In the genomic region with DNA sequence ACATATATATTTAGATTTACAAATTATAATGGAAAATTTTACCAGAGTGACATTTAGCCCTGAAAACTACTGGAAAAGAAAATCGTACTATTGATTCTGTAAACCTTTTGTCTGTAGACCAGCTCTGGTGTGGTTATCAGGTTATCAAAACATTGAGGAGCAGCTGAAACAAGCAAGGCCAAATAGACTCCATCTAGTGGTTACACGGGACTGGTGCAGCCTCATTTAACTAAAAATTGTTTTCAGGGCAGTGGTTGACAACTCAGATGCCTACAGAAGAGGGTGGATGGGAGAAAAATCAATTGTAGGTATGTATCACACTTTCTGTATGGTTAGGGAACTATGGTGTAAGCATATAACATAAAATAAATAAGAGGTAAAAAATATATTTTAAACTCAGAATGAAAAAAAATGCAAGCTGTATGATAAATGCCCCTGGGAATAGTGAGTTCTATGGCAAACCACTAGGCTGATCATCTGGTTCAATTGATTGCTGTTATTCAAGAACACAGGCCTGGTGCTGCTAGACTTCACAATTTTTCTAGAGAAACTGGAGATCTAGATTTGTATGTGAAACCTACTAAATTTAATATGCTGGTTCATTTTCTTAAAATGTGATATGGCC, we compare ENCODE assay signal across 1 cellular context.
TF ChIP-seq lines count a peak whose summit lies in the region.

No MANE protein-coding gene starts in this region.

TF ChIP-seq in HepG2, 621 proteins besides CTCF, POLR2A, EP300 and RAD21 (continued from another document and continues in another):
- TF ChIP-seq, protein P1, sequence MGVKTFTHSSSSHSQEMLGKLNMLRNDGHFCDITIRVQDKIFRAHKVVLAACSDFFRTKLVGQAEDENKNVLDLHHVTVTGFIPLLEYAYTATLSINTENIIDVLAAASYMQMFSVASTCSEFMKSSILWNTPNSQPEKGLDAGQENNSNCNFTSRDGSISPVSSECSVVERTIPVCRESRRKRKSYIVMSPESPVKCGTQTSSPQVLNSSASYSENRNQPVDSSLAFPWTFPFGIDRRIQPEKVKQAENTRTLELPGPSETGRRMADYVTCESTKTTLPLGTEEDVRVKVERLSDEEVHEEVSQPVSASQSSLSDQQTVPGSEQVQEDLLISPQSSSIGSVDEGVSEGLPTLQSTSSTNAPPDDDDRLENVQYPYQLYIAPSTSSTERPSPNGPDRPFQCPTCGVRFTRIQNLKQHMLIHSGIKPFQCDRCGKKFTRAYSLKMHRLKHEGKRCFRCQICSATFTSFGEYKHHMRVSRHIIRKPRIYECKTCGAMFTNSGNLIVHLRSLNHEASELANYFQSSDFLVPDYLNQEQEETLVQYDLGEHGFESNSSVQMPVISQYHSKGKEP (CRISPR knock-in tag; IDR thresholded peaks at IDR 0.05), result no peak
- TF ChIP-seq REPIN1 (CRISPR knock-in tag; IDR thresholded peaks at IDR 0.05; ENCODE audit: borderline replicate concordance, low read depth), result no peak
- TF ChIP-seq IKZF1 (IDR thresholded peaks at IDR 0.05), result no peak
- no peak for TF ChIP-seq ZNF337 (CRISPR knock-in tag; IDR thresholded peaks at IDR 0.05; ENCODE audit: borderline replicate concordance, low read depth)
- no peak for TF ChIP-seq SSRP1 (CRISPR knock-in tag; IDR thresholded peaks at IDR 0.05)
- no peak; the same call in 1 of the 2 replicates for TF ChIP-seq ZNF652 (CRISPR knock-in tag; IDR thresholded peaks at IDR 0.05; ENCODE audit: borderline replicate concordance, low read depth)
- TF ChIP-seq, protein P2, sequence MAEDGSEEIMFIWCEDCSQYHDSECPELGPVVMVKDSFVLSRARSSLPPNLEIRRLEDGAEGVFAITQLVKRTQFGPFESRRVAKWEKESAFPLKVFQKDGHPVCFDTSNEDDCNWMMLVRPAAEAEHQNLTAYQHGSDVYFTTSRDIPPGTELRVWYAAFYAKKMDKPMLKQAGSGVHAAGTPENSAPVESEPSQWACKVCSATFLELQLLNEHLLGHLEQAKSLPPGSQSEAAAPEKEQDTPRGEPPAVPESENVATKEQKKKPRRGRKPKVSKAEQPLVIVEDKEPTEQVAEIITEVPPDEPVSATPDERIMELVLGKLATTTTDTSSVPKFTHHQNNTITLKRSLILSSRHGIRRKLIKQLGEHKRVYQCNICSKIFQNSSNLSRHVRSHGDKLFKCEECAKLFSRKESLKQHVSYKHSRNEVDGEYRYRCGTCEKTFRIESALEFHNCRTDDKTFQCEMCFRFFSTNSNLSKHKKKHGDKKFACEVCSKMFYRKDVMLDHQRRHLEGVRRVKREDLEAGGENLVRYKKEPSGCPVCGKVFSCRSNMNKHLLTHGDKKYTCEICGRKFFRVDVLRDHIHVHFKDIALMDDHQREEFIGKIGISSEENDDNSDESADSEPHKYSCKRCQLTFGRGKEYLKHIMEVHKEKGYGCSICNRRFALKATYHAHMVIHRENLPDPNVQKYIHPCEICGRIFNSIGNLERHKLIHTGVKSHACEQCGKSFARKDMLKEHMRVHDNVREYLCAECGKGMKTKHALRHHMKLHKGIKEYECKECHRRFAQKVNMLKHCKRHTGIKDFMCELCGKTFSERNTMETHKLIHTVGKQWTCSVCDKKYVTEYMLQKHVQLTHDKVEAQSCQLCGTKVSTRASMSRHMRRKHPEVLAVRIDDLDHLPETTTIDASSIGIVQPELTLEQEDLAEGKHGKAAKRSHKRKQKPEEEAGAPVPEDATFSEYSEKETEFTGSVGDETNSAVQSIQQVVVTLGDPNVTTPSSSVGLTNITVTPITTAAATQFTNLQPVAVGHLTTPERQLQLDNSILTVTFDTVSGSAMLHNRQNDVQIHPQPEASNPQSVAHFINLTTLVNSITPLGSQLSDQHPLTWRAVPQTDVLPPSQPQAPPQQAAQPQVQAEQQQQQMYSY (CRISPR knock-in tag; IDR thresholded peaks at IDR 0.05), result no peak
- TF ChIP-seq PRPF4 (IDR thresholded peaks at IDR 0.05; ENCODE audit: low read depth, low read length, poor library complexity, severe bottlenecking), result no peak
- 0 out of 2 replicates have a peak, but pooled peaks have one; percentile 16 for TF ChIP-seq FOXP4 (CRISPR knock-in tag; IDR thresholded peaks at IDR 0.05)
- TF ChIP-seq, protein P3, sequence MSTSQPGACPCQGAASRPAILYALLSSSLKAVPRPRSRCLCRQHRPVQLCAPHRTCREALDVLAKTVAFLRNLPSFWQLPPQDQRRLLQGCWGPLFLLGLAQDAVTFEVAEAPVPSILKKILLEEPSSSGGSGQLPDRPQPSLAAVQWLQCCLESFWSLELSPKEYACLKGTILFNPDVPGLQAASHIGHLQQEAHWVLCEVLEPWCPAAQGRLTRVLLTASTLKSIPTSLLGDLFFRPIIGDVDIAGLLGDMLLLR (CRISPR knock-in tag; IDR thresholded peaks at IDR 0.05), result no peak
- TF ChIP-seq ATF1 (CRISPR knock-in tag; IDR thresholded peaks at IDR 0.05), result no peak
- TF ChIP-seq XRCC5 (optimal IDR thresholded peaks at IDR 0.05; ENCODE audit: low read length), result peak; percentile 32
- TF ChIP-seq MAFK (conservative IDR thresholded peaks at IDR 0.05 in 1 of 2, IDR thresholded peaks at IDR 0.05 in 1 of 2; ENCODE audit: low read length in 2 of 2), result no peak
- no peak for TF ChIP-seq ZNF598 (CRISPR knock-in tag; IDR thresholded peaks at IDR 0.05; ENCODE audit: borderline replicate concordance)
- no peak for TF ChIP-seq ZNF224 (CRISPR knock-in tag; IDR thresholded peaks at IDR 0.05)
- no peak for TF ChIP-seq FOXO1 (CRISPR knock-in tag; IDR thresholded peaks at IDR 0.05)
- no peak for TF ChIP-seq ZNF800 (CRISPR knock-in tag; IDR thresholded peaks at IDR 0.05)
- TF ChIP-seq HOXA9 (CRISPR knock-in tag; IDR thresholded peaks at IDR 0.05; ENCODE audit: borderline replicate concordance), result no peak
- TF ChIP-seq KMT2B (CRISPR knock-in tag; IDR thresholded peaks at IDR 0.05), result no peak
- no peak for TF ChIP-seq HOXA7 (CRISPR knock-in tag; IDR thresholded peaks at IDR 0.05)
- no peak for TF ChIP-seq ZNF282 (IDR thresholded peaks at IDR 0.05; ENCODE audit: partially characterized antibody)
- TF ChIP-seq ZNF691 (CRISPR knock-in tag; IDR thresholded peaks at IDR 0.05; ENCODE audit: borderline replicate concordance, low read depth), result no peak
- no peak for TF ChIP-seq TFDP1 (CRISPR knock-in tag; IDR thresholded peaks at IDR 0.05; ENCODE audit: borderline replicate concordance)
- TF ChIP-seq NFYC (CRISPR knock-in tag; IDR thresholded peaks at IDR 0.05), result no peak
- no peak for TF ChIP-seq SUZ12 (IDR thresholded peaks at IDR 0.05; ENCODE audit: low read depth, low read length)
- TF ChIP-seq HMG20A (CRISPR knock-in tag; IDR thresholded peaks at IDR 0.05; ENCODE audit: borderline replicate concordance), result 0 out of 2 replicates have a peak, but pooled peaks have one; percentile 32
- TF ChIP-seq ZNF343 (CRISPR knock-in tag; IDR thresholded peaks at IDR 0.05), result no peak
- no peak for TF ChIP-seq NFE2L1 (CRISPR knock-in tag; IDR thresholded peaks at IDR 0.05; ENCODE audit: borderline replicate concordance)
- TF ChIP-seq ZBTB7B (CRISPR knock-in tag; IDR thresholded peaks at IDR 0.05), result no peak
- TF ChIP-seq ZNF446 (CRISPR knock-in tag; IDR thresholded peaks at IDR 0.05), result no peak
- no peak for TF ChIP-seq ZNF761 (CRISPR knock-in tag; conservative IDR thresholded peaks at IDR 0.05)
- TF ChIP-seq CREB1 (IDR thresholded peaks at IDR 0.05), result no peak
- TF ChIP-seq CREB1 (CRISPR knock-in tag; IDR thresholded peaks at IDR 0.05), result no peak
- no peak for TF ChIP-seq NCOA1 (CRISPR knock-in tag; IDR thresholded peaks at IDR 0.05)
- TF ChIP-seq ZNF782 (CRISPR knock-in tag; IDR thresholded peaks at IDR 0.05; ENCODE audit: borderline replicate concordance), result no peak
- peak; percentile 83 for TF ChIP-seq SMC3 (IDR thresholded peaks at IDR 0.05; ENCODE audit: low read length)
- peak; percentile 35; the same call in 1 of the 2 replicates for TF ChIP-seq RXRB (CRISPR knock-in tag; IDR thresholded peaks at IDR 0.05; ENCODE audit: borderline replicate concordance)
- no peak for TF ChIP-seq SKIL (CRISPR knock-in tag; IDR thresholded peaks at IDR 0.05; ENCODE audit: borderline replicate concordance)
- TF ChIP-seq ZMAT3 (CRISPR knock-in tag; conservative IDR thresholded peaks at IDR 0.05), result no peak
- TF ChIP-seq SOX13 (IDR thresholded peaks at IDR 0.05), result no peak
- TF ChIP-seq SOX13 (CRISPR knock-in tag; conservative IDR thresholded peaks at IDR 0.05 in 1 of 2, IDR thresholded peaks at IDR 0.05 in 1 of 2), result peak in 1 of 2 experiments; percentile 46; a peak in 1 of 4 replicates
- TF ChIP-seq ZC3H13 (CRISPR knock-in tag; IDR thresholded peaks at IDR 0.05), result no peak
- no peak for TF ChIP-seq ZNF784 (CRISPR knock-in tag; IDR thresholded peaks at IDR 0.05; ENCODE audit: borderline replicate concordance)
